ENCODE assay signal across 1 cellular context in the genomic region with DNA sequence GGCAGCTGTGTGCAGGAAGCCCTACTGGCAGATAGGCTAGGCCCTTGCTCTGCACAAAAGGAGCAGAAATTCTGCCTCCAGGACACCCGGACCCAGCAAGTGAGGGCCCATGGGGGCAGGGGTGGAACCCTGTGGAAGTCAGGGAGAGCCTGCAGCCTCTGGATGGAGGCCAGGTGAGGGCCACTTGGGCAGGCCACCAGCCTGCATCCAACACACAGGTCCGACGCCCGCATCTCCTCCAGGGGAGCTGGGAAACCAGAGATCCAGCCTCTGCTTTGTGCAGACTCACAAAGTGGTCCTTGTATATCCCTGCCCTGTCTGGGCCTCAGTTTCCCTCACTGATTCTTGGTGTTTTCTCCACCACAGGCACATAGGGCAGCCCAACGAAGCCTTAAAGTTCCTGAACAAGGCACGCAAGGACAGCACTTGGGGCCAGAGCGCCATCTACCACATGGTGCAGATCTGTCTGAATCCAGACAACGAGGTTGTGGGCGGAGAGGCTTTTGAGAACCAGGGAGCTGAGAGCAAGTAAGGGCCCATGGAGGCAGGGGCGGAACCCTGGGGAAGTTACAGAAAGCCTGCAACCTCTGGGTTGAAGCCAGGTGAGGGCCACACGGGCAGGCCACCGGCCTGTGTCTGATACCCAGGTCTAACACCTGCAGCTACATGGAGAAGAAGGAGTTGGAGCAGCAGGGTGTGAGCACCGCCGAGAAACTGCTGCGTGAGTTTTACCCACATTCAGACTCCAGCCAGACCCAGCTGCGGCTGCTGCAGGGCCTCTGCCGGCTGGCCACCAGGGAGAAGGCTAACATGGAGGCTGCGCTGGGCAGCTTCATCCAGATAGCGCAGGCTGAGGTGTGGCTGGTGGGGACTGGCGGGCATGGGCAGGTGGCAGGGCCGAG.
TF ChIP-seq lines count a peak whose summit lies in the region.

No MANE protein-coding gene starts in this region.

TF ChIP-seq in K562, 482 proteins besides CTCF, POLR2A, EP300 and RAD21:
- no peak for TF ChIP-seq ZNF696 (CRISPR knock-in tag; conservative IDR thresholded peaks at IDR 0.05)
- no peak for TF ChIP-seq SMARCC2 (IDR thresholded peaks at IDR 0.05; ENCODE audit: low read depth)
- TF ChIP-seq NR3C1 (CRISPR knock-in tag; IDR thresholded peaks at IDR 0.05): no peak
- 0 out of 2 replicates have a peak, but pooled peaks have one; percentile 39 for TF ChIP-seq ZC3H4 (CRISPR knock-in tag; IDR thresholded peaks at IDR 0.05; ENCODE audit: borderline replicate concordance)
- no peak for TF ChIP-seq NR2C1 (IDR thresholded peaks at IDR 0.05)
- TF ChIP-seq NR2C1 (tag; IDR thresholded peaks at IDR 0.05): no peak
- no peak for TF ChIP-seq FOSL1 (tag; conservative IDR thresholded peaks at IDR 0.05)
- no peak for TF ChIP-seq HNRNPK (IDR thresholded peaks at IDR 0.05; ENCODE audit: low read depth, low read length, poor library complexity, severe bottlenecking)
- TF ChIP-seq ZNF239 (CRISPR knock-in tag; IDR thresholded peaks at IDR 0.05): peak; percentile 76
- no peak for TF ChIP-seq ESRRA (IDR thresholded peaks at IDR 0.05; ENCODE audit: borderline replicate concordance, low read depth)
- TF ChIP-seq ZFX (CRISPR knock-in tag; IDR thresholded peaks at IDR 0.05): no peak
